Comparison of ENCODE assay signal across 8 cellular contexts in genomic region chr12:2890001-2890387, GRCh38. TPM values are rescaled to one million over a fixed set of nuclear protein-coding genes. Genes with fewer than 3 reads are reported as not detected.
DNase-seq lines count a peak whose midpoint lies in the region; ATAC-seq and TF ChIP-seq lines count a peak whose summit lies in the region.

No MANE protein-coding gene starts in this region.

- H3K4me1 Mint-ChIP-seq in IgD-negative memory B cell = peaks cover 20 to 24% (median 22%) of the 10 kb centered on the region in 3 donors
- H3K4me1 Mint-ChIP-seq in central memory CD8-positive, alpha-beta T cell = peaks cover 31% of the 10 kb centered on the region

- CTCF ChIA-PET in A673 (lab: Charles Lee) = interaction anchor here (0.6 to 1.8 kb wide), 3 partner anchors 36 to 145 kb away, joined by 3 to 5 read pairs (median 4); no protein-coding TSS in a partner anchor

- peak overlapping the region; percentile 89 for H3K27ac ChIP-seq in A673 (ENCODE audit: low read depth, low read length, poor library complexity, severe bottlenecking)
- H3K27ac ChIP-seq in muscle layer of duodenum (ENCODE audit: low read length) = peak overlapping the region; percentile 72

- peak; percentile 0 for ATAC-seq in central memory CD8-positive, alpha-beta T cell (replicated peaks; ENCODE audit: extremely low read depth, poor library complexity, severe bottlenecking)
- ATAC-seq in GM18868 (IDR thresholded peaks at IDR 0.05; ENCODE audit: unreplicated experiment) = no peak

- H3K36me3 ChIP-seq in A673 (ENCODE audit: insufficient read depth, low read length, poor library complexity, severe bottlenecking) (peaks cover 35% of the 10 kb centered on the region), muscle layer of duodenum (ENCODE audit: control insufficient read depth in 1 of 2, insufficient read depth in 2 of 2, low read length in 2 of 2) (peaks cover 0 to 5% of the 10 kb centered on the region in 2 donors)

- H3K4me1 ChIP-seq in A673 (ENCODE audit: insufficient read depth, low read length, poor library complexity, severe bottlenecking) = peaks cover 9% of the 10 kb centered on the region
- H3K4me1 ChIP-seq in muscle layer of duodenum (ENCODE audit: control insufficient read depth in 1 of 2, insufficient read depth in 2 of 2, low read length in 2 of 2) = peaks cover 0 to 7% of the 10 kb centered on the region in 2 donors

- peak overlapping the region; percentile 81 for H3K4me3 ChIP-seq in A673 (ENCODE audit: low read depth, low read length, poor library complexity, severe bottlenecking)
- peak overlapping the region; percentile 80 to 90 for H3K4me3 ChIP-seq in muscle layer of duodenum (ENCODE audit: low read depth in 1 of 2, low read length in 2 of 2)

- peaks cover 3% of the 10 kb centered on the region for H3K36me3 Mint-ChIP-seq in IgD-negative memory B cell
- peaks cover 34% of the 10 kb centered on the region for H3K36me3 Mint-ChIP-seq in central memory CD8-positive, alpha-beta T cell (ENCODE audit: insufficient read depth)

- H3K27ac Mint-ChIP-seq in IgD-negative memory B cell = peak overlapping the region; percentile 83 to 98 (median 97)
- H3K27ac Mint-ChIP-seq in central memory CD8-positive, alpha-beta T cell (ENCODE audit: low read depth) = peak overlapping the region; percentile 93

- POLR2A ChIA-PET in A673 (lab: Charles Lee; ENCODE audit: low non-redundant PET) = no interaction called here

- no peaks in the 10 kb centered on the region for H3K27me3 Mint-ChIP-seq in IgD-negative memory B cell
- H3K27me3 Mint-ChIP-seq in central memory CD8-positive, alpha-beta T cell = no peaks in the 10 kb centered on the region

- no peaks in the 10 kb centered on the region for H3K27me3 ChIP-seq in A673 (replicated peaks; ENCODE audit: insufficient read depth, low read depth, low read length, poor library complexity)
- H3K27me3 ChIP-seq in muscle layer of duodenum (ENCODE audit: low read depth, low read length) = no peaks in the 10 kb centered on the region

- H3K9me3 Mint-ChIP-seq in IgD-negative memory B cell = peaks cover 0 to 2% (median 0%) of the 10 kb centered on the region in 3 donors
- H3K9me3 Mint-ChIP-seq in central memory CD8-positive, alpha-beta T cell = no peaks in the 10 kb centered on the region

- TSS peak; percentile 97 for BruUV-seq in A673 (replicated peaks; lab: Mats Ljungman, UMichigan)

- DNase-seq in A673 (ENCODE audit: low spot score) (no peak), GM10266 (ENCODE audit: extremely low spot score) (no peak), GF-D8 (lab: John Stamatoyannopoulos, UW) (no peak), SHP77 (lab: John Stamatoyannopoulos, UW) (no peak)
- no peak for DNase-seq in central memory CD8-positive, alpha-beta T cell (ENCODE audit: low spot score in 2 of 2)

- intact Hi-C loops in A673 (cut with micrococcal nuclease; ENCODE audit: unreplicated experiment) = loop anchor here (1.0 to 2.0 kb wide), 3 partner anchors 12 to 68 kb away; no protein-coding TSS in a partner anchor

- no peaks in the 10 kb centered on the region for H3K9me3 ChIP-seq in A673 (ENCODE audit: low read depth, low read length, poor library complexity, severe bottlenecking)
- no peaks in the 10 kb centered on the region for H3K9me3 ChIP-seq in muscle layer of duodenum (ENCODE audit: control insufficient read depth in 1 of 2, low read length in 2 of 2)

- TF ChIP-seq CTCF in A673 (conservative IDR thresholded peaks at IDR 0.05; ENCODE audit: low read depth, low read length) = no peak
- TF ChIP-seq CTCF in GM10266 (IDR thresholded peaks at IDR 0.05; ENCODE audit: control insufficient read depth, insufficient read depth, low read depth, missing control alignments) = no peak

- peak overlapping the region; percentile 91 to 99 (median 97) for H3K4me3 Mint-ChIP-seq in IgD-negative memory B cell
- peak overlapping the region; percentile 86 for H3K4me3 Mint-ChIP-seq in central memory CD8-positive, alpha-beta T cell

RNA-seq across cellular contexts. Expression of gene TULP3, which starts 0.7 kb away (rescaled TPM):
- total RNA-seq in A673 (2021) = 48.1 and 55.6 TPM in 2 replicates
- 10.0 TPM for polyA plus RNA-seq in IgD-negative memory B cell

RNA-seq across cellular contexts. Expression of gene RHNO1, which starts 13.0 kb away (rescaled TPM):
- total RNA-seq in A673 (2021) = 71.7 and 79.9 TPM in 2 replicates
- polyA plus RNA-seq in IgD-negative memory B cell = 48.4 TPM

RNA-seq across cellular contexts. Expression of gene FOXM1, which starts 13.0 kb away (rescaled TPM):
- 198 and 200 TPM in 2 replicates for total RNA-seq in A673 (2021)
- polyA plus RNA-seq in IgD-negative memory B cell = 0.88 TPM

RNA-seq across cellular contexts. Expression of gene TEX52, which starts 33.2 kb away (rescaled TPM):
- 0.44 TPM in 1 of 2 replicates, not detected in the other for total RNA-seq in A673 (2021)
- not detected for polyA plus RNA-seq in IgD-negative memory B cell

RNA-seq across cellular contexts. Expression of gene NRIP2, which starts 55.2 kb away (rescaled TPM):
- total RNA-seq in A673 (2021) = 0.28 and 0.39 TPM in 2 replicates
- polyA plus RNA-seq in IgD-negative memory B cell = 1.7 TPM
